In genomic region chr5:180494060-180494509, GRCh38 we compare ENCODE assay signal across 1 cellular context.
TF ChIP-seq lines count a peak whose summit lies in the region.

Gene CNOT6 (plus strand): TSS chr5:180494379. CDS start chr5:180529277, 34,898 bp downstream.

TF ChIP-seq in HepG2, 621 proteins besides CTCF, POLR2A, EP300 and RAD21 (continued from another document and continues in another):
- TF ChIP-seq ZBTB34 (CRISPR knock-in tag; IDR thresholded peaks at IDR 0.05) (no peak), IKZF5 (CRISPR knock-in tag; IDR thresholded peaks at IDR 0.05) (no peak), ZSCAN29 (CRISPR knock-in tag; conservative IDR thresholded peaks at IDR 0.05) (no peak), NFYC (CRISPR knock-in tag; IDR thresholded peaks at IDR 0.05) (peak; percentile 90), ATF3 (CRISPR knock-in tag; IDR thresholded peaks at IDR 0.05) (no peak), ZNF431 (CRISPR knock-in tag; IDR thresholded peaks at IDR 0.05; ENCODE audit: borderline replicate concordance, low read depth) (peak; percentile 48; the same call in 1 of the 2 replicates), TAF1 (CRISPR knock-in tag; IDR thresholded peaks at IDR 0.05) (peak; percentile 45; the same call in 1 of the 2 replicates), ZNF143 (CRISPR knock-in tag; IDR thresholded peaks at IDR 0.05) (peak; percentile 46; the same call in 1 of the 2 replicates), ZNF607 (CRISPR knock-in tag; IDR thresholded peaks at IDR 0.05; ENCODE audit: borderline replicate concordance) (0 out of 2 replicates have a peak, but pooled peaks have one; percentile 10), POLR2AphosphoS5 (IDR thresholded peaks at IDR 0.05; ENCODE audit: low read depth, low read length) (peak; percentile 76), ZBTB21 (CRISPR knock-in tag; IDR thresholded peaks at IDR 0.05) (no peak), NR3C1 (CRISPR knock-in tag; IDR thresholded peaks at IDR 0.05) (no peak), NAIF1 (CRISPR knock-in tag; IDR thresholded peaks at IDR 0.05; ENCODE audit: borderline replicate concordance) (no peak), MAZ (IDR thresholded peaks at IDR 0.05; ENCODE audit: borderline replicate concordance, low read depth, low read length) (0 out of 2 replicates have a peak, but pooled peaks have one; percentile 65), MAZ (CRISPR knock-in tag; IDR thresholded peaks at IDR 0.05; ENCODE audit: low read depth) (no peak; the same call in 1 of the 2 replicates), ZMAT3 (CRISPR knock-in tag; conservative IDR thresholded peaks at IDR 0.05) (peak; percentile 68; the same call in 1 of the 2 replicates), ATF6 (CRISPR knock-in tag; conservative IDR thresholded peaks at IDR 0.05) (no peak), ZNF792 (CRISPR knock-in tag; IDR thresholded peaks at IDR 0.05) (no peak), LRRFIP1 (CRISPR knock-in tag; conservative IDR thresholded peaks at IDR 0.05) (no peak), ZNF652 (CRISPR knock-in tag; IDR thresholded peaks at IDR 0.05; ENCODE audit: borderline replicate concordance, low read depth) (no peak), ZHX1 (CRISPR knock-in tag; IDR thresholded peaks at IDR 0.05; ENCODE audit: low read depth) (peak; percentile 44; the same call in 1 of the 2 replicates), ZSCAN9 (CRISPR knock-in tag; IDR thresholded peaks at IDR 0.05; ENCODE audit: borderline replicate concordance) (no peak), ATF7-NPFF (CRISPR knock-in tag; IDR thresholded peaks at IDR 0.05; ENCODE audit: low read depth) (no peak), MEIS1 (CRISPR knock-in tag; IDR thresholded peaks at IDR 0.05; ENCODE audit: borderline replicate concordance) (no peak), RFX1 (IDR thresholded peaks at IDR 0.05) (no peak), ZNF703 (CRISPR knock-in tag; IDR thresholded peaks at IDR 0.05; ENCODE audit: borderline replicate concordance) (no peak), ZSCAN21 (CRISPR knock-in tag; IDR thresholded peaks at IDR 0.05; ENCODE audit: borderline replicate concordance) (no peak; the same call in 1 of the 2 replicates), ARNT2 (CRISPR knock-in tag; IDR thresholded peaks at IDR 0.05; ENCODE audit: low read depth) (no peak), ZNF296 (CRISPR knock-in tag; conservative IDR thresholded peaks at IDR 0.05) (no peak), ZNF317 (CRISPR knock-in tag; IDR thresholded peaks at IDR 0.05) (no peak), SAFB2 (CRISPR knock-in tag; IDR thresholded peaks at IDR 0.05; ENCODE audit: borderline replicate concordance, low read depth) (no peak), CHD4 (IDR thresholded peaks at IDR 0.05; ENCODE audit: borderline replicate concordance, low read length) (no peak), ZNF280B (CRISPR knock-in tag; IDR thresholded peaks at IDR 0.05; ENCODE audit: borderline replicate concordance) (no peak), BORCS8-MEF2B (CRISPR knock-in tag; IDR thresholded peaks at IDR 0.05) (no peak; the same call in 1 of the 2 replicates), CCDC6 (CRISPR knock-in tag; IDR thresholded peaks at IDR 0.05) (no peak), GLI4 (CRISPR knock-in tag; IDR thresholded peaks at IDR 0.05; ENCODE audit: borderline replicate concordance) (no peak), ZNF333 (CRISPR knock-in tag; IDR thresholded peaks at IDR 0.05; ENCODE audit: borderline replicate concordance) (no peak), ZNF616 (CRISPR knock-in tag; IDR thresholded peaks at IDR 0.05; ENCODE audit: low read depth) (no peak), BCL3 (CRISPR knock-in tag; IDR thresholded peaks at IDR 0.05) (no peak), ELK4 (CRISPR knock-in tag; IDR thresholded peaks at IDR 0.05; ENCODE audit: borderline replicate concordance) (no peak), ZNF777 (CRISPR knock-in tag; IDR thresholded peaks at IDR 0.05) (no peak), HNRNPUL1 (IDR thresholded peaks at IDR 0.05; ENCODE audit: low read depth, low read length) (no peak), ZBTB20 (CRISPR knock-in tag; IDR thresholded peaks at IDR 0.05; ENCODE audit: borderline replicate concordance, low read depth) (no peak), PRDM15 (CRISPR knock-in tag; IDR thresholded peaks at IDR 0.05) (0 out of 2 replicates have a peak, but pooled peaks have one; percentile 27), DRAP1 (CRISPR knock-in tag; IDR thresholded peaks at IDR 0.05) (no peak), ARHGAP35 (CRISPR knock-in tag; IDR thresholded peaks at IDR 0.05; ENCODE audit: borderline replicate concordance) (no peak)
